Comparison of ENCODE assay signal across 34 cellular contexts in genomic region chrX:151880895-151881294, GRCh38. TPM values are rescaled to one million over a fixed set of nuclear protein-coding genes. Genes with fewer than 3 reads are reported as not detected.
"Had no signal": no experiment of that assay in that cellular context is flagged by ENCODE, and none has a peak within 500 bp of the region (broad histone marks: within the 10 kb centered on the region; RNA-seq: fewer than 3 reads in every experiment).

No MANE protein-coding gene starts in this region.

- DNase-seq: activated B cell treated with CpG ODN at 0.5 μM for 24 hours; activated CD4-positive, alpha-beta memory T cell treated with anti-CD3 and anti-CD28 coated beads, Interleukin-2, amount 10 ng/mL, durations not matched to agents 7 days and 5 days; activated CD4-positive, alpha-beta T cell treated with anti-CD3 and anti-CD28 coated beads for 36 hours; activated CD4-positive, alpha-beta T cell treated with anti-CD3 and anti-CD28 coated beads, Interleukin-2, amount 10 ng/mL, durations not matched to agents 24 days and 14 days; activated CD4-positive, alpha-beta T cell treated with anti-CD3 and anti-CD28 coated beads, Interleukin-2, amount 50 U/mL, for 4 hours; activated CD4-positive, CD25-positive, alpha-beta regulatory T cell treated with anti-CD3 and anti-CD28 coated beads, Interleukin-2, amount 50 U/mL, for 72 hours; activated CD8-positive, alpha-beta memory T cell treated with anti-CD3 and anti-CD28 coated beads, Interleukin-2, amount 50 U/mL, for 48 hours; activated gamma-delta T cell; activated naive CD4-positive, alpha-beta T cell; activated naive CD4-positive, alpha-beta T cell treated with anti-CD3 and anti-CD28 coated beads, Interleukin-2, amount 10 ng/mL, durations not matched to agents 7 days and 5 days; activated naive CD8-positive, alpha-beta T cell treated with anti-CD3 and anti-CD28 coated beads, Interleukin-2, amount 10 ng/mL, durations not matched to agents 7 days and 5 days; activated T-cell treated with anti-CD3 and anti-CD28 coated beads for 4 hours; activated T-cell treated with anti-CD3 and anti-CD28 coated beads, Interleukin-2, amount 50 U/mL, for 24 hours; activated T-cell treated with anti-CD3 and anti-CD28 coated beads, Interleukin-2, amount 50 U/mL, for 72 hours; central memory CD4-positive, alpha-beta T cell; cerebellar nuclear complex; cortex of kidney; dermis blood vessel endothelial cell; effector CD4-positive, alpha-beta T cell; effector memory CD8-positive, alpha-beta T cell; erythroblast; foreskin keratinocyte; gastrocnemius medialis; glutamatergic neuron; heart right ventricle; T-cell; T1000; WERI-Rb-1 had no signal

- H3K9me3 ChIP-seq: ascending aorta, gastrocnemius medialis, heart right ventricle had no signal

- H3K27me3 ChIP-seq: ascending aorta, breast epithelium, cardiac muscle cell, esophagus muscularis mucosa, foreskin keratinocyte, gastrocnemius medialis, heart right ventricle had no signal

- H3K27ac ChIP-seq: ascending aorta, breast epithelium, cardiac muscle cell, esophagus muscularis mucosa, foreskin keratinocyte, gastrocnemius medialis, heart right ventricle, WERI-Rb-1 had no signal

- H3K4me3 ChIP-seq: ascending aorta, breast epithelium, cardiac muscle cell, esophagus muscularis mucosa, gastrocnemius medialis, heart right ventricle had no signal

- H3K4me1 ChIP-seq: ascending aorta, breast epithelium, esophagus muscularis mucosa, foreskin keratinocyte, gastrocnemius medialis, heart right ventricle had no signal

- H3K36me3 ChIP-seq: ascending aorta, breast epithelium, cardiac muscle cell, esophagus muscularis mucosa, gastrocnemius medialis, heart right ventricle, WERI-Rb-1 had no signal

- ATAC-seq: activated CD4-positive, alpha-beta T cell treated with anti-CD3 and anti-CD28 coated beads for 36 hours; activated naive CD4-positive, alpha-beta T cell treated with anti-CD3 and anti-CD28 coated beads, Interleukin-2, amount 50 U/mL, for 72 hours; activated T-cell treated with anti-CD3 and anti-CD28 coated beads, Interleukin-2, amount 50 U/mL, for 72 hours; effector memory CD8-positive, alpha-beta T cell; foreskin keratinocyte; gastrocnemius medialis; heart right ventricle; T-cell had no signal

RNA-seq across cellular contexts. Expression of gene MAGEA4, which starts 31.8 kb away (rescaled TPM):
- total RNA-seq: activated B cell treated with CpG ODN at 0.5 μM for 24 hours; activated CD4-positive, alpha-beta memory T cell treated with anti-CD3 and anti-CD28 coated beads, Interleukin-2, amount 10 ng/mL, durations not matched to agents 7 days and 5 days; activated CD4-positive, alpha-beta T cell treated with anti-CD3 and anti-CD28 coated beads for 36 hours; activated CD4-positive, alpha-beta T cell treated with anti-CD3 and anti-CD28 coated beads, Interleukin-2, amount 10 ng/mL, durations not matched to agents 24 days and 14 days; activated naive CD4-positive, alpha-beta T cell treated with anti-CD3 and anti-CD28 coated beads, Interleukin-2, amount 50 U/mL, for 72 hours; activated naive CD8-positive, alpha-beta T cell treated with anti-CD3 and anti-CD28 coated beads, Interleukin-2, amount 10 ng/mL, durations not matched to agents 7 days and 5 days; activated T-cell treated with anti-CD3 and anti-CD28 coated beads, Interleukin-2, amount 50 U/mL, for 72 hours; ascending aorta; breast epithelium; cardiac muscle cell; dermis blood vessel endothelial cell; esophagus muscularis mucosa; foreskin keratinocyte; gastrocnemius medialis; heart right ventricle; T-cell; T-helper 2 cell treated with Interferon-gamma antibody and Interleukin-4, amounts not matched to agents 100 ng/mL and 5 ng/mL, for 36 hours had no signal
- polyA plus RNA-seq: cardiac muscle cell, foreskin keratinocyte, heart right ventricle had no signal
